1 cellular context compared by ENCODE assay signal in genomic region chr11:17564687-17565042, GRCh38.
TF ChIP-seq lines count a peak whose summit lies in the region.

No MANE protein-coding gene starts in this region.

TF ChIP-seq in GM12878, 131 proteins besides CTCF, POLR2A, EP300 and RAD21:
- no peak for TF ChIP-seq CHD2 (IDR thresholded peaks at IDR 0.05; ENCODE audit: borderline replicate concordance, low read depth, low read length)
- no peak for TF ChIP-seq ELK1 (IDR thresholded peaks at IDR 0.05; ENCODE audit: low read depth, low read length)
- no peak for TF ChIP-seq SKIL (IDR thresholded peaks at IDR 0.05; ENCODE audit: low read depth, poor library complexity, severe bottlenecking)
- no peak for TF ChIP-seq CBX5 (IDR thresholded peaks at IDR 0.05; ENCODE audit: low read depth)
- no peak for TF ChIP-seq SUZ12 (IDR thresholded peaks at IDR 0.05; ENCODE audit: unreplicated experiment)
- no peak for TF ChIP-seq HDAC6 (IDR thresholded peaks at IDR 0.05; ENCODE audit: unreplicated experiment)
- no peak for TF ChIP-seq NBN (IDR thresholded peaks at IDR 0.05)
- no peak for TF ChIP-seq NR2C2 (IDR thresholded peaks at IDR 0.05; ENCODE audit: borderline replicate concordance, control insufficient read depth, insufficient read length, low read depth)
- no peak for TF ChIP-seq STAT3 (IDR thresholded peaks at IDR 0.05; ENCODE audit: low read depth, low read length)
